Comparison of ENCODE assay signal across 15 cellular contexts in genomic region chr2:1590611-1591460, GRCh38.
A peak's percentile ranks its signal among the peaks of the same experiment; 100 is the strongest.
DNase-seq lines count a peak whose midpoint lies in the region; ATAC-seq, FAIRE-seq and TF ChIP-seq lines count a peak whose summit lies in the region.
"Had no signal": no experiment of that assay in that cellular context is flagged by ENCODE, and none has a peak within 500 bp of the region (broad histone marks: within the 10 kb centered on the region; RNA-seq: fewer than 3 reads in every experiment).

No MANE protein-coding gene starts in this region.

- no peak overlapping the region for H3K9ac ChIP-seq in kidney (ENCODE audit: low read length in 2 of 2)

- H3K9me3 Mint-ChIP-seq in MCF 10A (ENCODE audit: unreplicated experiment): no peaks in the 10 kb centered on the region
- H3K9me3 Mint-ChIP-seq in activated T-helper 2 cell treated with anti-CD3 and anti-CD28 coated beads, Interferon-gamma antibody, Interleukin-2, Interleukin-4, amounts not matched to agents 10 μg/mL and 5 μg/mL and 100 μg/mL, durations not matched to agents 14 hours and 24 hours and 36 hours: no peaks in the 10 kb centered on the region
- H3K9me3 Mint-ChIP-seq: activated naive CD8-positive, alpha-beta T cell treated with anti-CD3 and anti-CD28 coated beads, Interleukin-2, amount 50 U/mL, for 24 hours had no signal

- ATAC-seq in GM18861 (IDR thresholded peaks at IDR 0.05; ENCODE audit: unreplicated experiment): no peak
- ATAC-seq: activated naive CD8-positive, alpha-beta T cell treated with anti-CD3 and anti-CD28 coated beads, Interleukin-2, amount 50 U/mL, for 24 hours had no signal

- H3K4me1 ChIP-seq in breast epithelium: peaks cover 0 to 4% of the 10 kb centered on the region in 2 donors
- peaks cover 0 to 16% of the 10 kb centered on the region in 2 donors for H3K4me1 ChIP-seq in kidney (ENCODE audit: control insufficient read depth in 1 of 2, insufficient read depth in 1 of 2, low read depth in 1 of 2, low read length in 2 of 2)
- H3K4me1 ChIP-seq: A549 had no signal

- H3K9me3 ChIP-seq in breast epithelium (no peaks in the 10 kb centered on the region), kidney (ENCODE audit: control insufficient read depth in 1 of 2, low read length in 2 of 2) (peaks cover 0 to 3% of the 10 kb centered on the region in 2 donors)
- H3K9me3 ChIP-seq: A549, thyroid gland had no signal

- no peak for DNase-seq in MCF 10A (ENCODE audit: unreplicated experiment)
- no peak for DNase-seq in breast epithelium (ENCODE audit: low spot score in 2 of 2)
- DNase-seq in brain microvascular endothelial cell: no peak
- DNase-seq in kidney: peak; percentile 59
- DNase-seq in ureter (ENCODE audit: low spot score): peak; percentile 39
- no peak for DNase-seq in activated T-helper 2 cell treated with anti-CD3 and anti-CD28 coated beads, Interferon-gamma antibody, Interleukin-2, Interleukin-4, amounts not matched to agents 10 μg/mL and 5 μg/mL and 100 μg/mL, durations not matched to agents 14 hours and 24 hours and 36 hours (ENCODE audit: low spot score)
- no peak for DNase-seq in NCI-H187 treated with DMSO at 0.1 percent for 48 hours (lab: John Stamatoyannopoulos, UW)
- DNase-seq: activated naive CD8-positive, alpha-beta T cell treated with anti-CD3 and anti-CD28 coated beads, Interleukin-2, amount 50 U/mL, for 24 hours; Calu3; KBM-7; NCI-H1694 treated with DMSO at 0.1 percent for 48 hours; PC-9; thyroid gland had no signal

- H3K4me3 Mint-ChIP-seq in MCF 10A (ENCODE audit: unreplicated experiment): no peak overlapping the region
- no peak overlapping the region for H3K4me3 Mint-ChIP-seq in activated T-helper 2 cell treated with anti-CD3 and anti-CD28 coated beads, Interferon-gamma antibody, Interleukin-2, Interleukin-4, amounts not matched to agents 10 μg/mL and 5 μg/mL and 100 μg/mL, durations not matched to agents 14 hours and 24 hours and 36 hours (ENCODE audit: low read depth)
- H3K4me3 Mint-ChIP-seq: activated naive CD8-positive, alpha-beta T cell treated with anti-CD3 and anti-CD28 coated beads, Interleukin-2, amount 50 U/mL, for 24 hours had no signal

- no TSS peak for BruUV-seq in MCF 10A (replicated peaks; lab: Mats Ljungman, UMichigan)

- POLR2A ChIA-PET in MCF 10A (lab: Yijun Ruan, JAX): no interaction called here

- in situ Hi-C loops in brain microvascular endothelial cell (cut with HindIII; ENCODE audit: low pct_ligation_motif_present, low sequenced_read_pairs): loop anchor here (25.0 kb wide), 1 partner anchor 146 kb away; the partner anchor contains the start of gene PXDN

- H3K27ac Mint-ChIP-seq in MCF 10A (ENCODE audit: low read depth, unreplicated experiment): peak overlapping the region; percentile 9
- H3K27ac Mint-ChIP-seq in activated T-helper 2 cell treated with anti-CD3 and anti-CD28 coated beads, Interferon-gamma antibody, Interleukin-2, Interleukin-4, amounts not matched to agents 10 μg/mL and 5 μg/mL and 100 μg/mL, durations not matched to agents 14 hours and 24 hours and 36 hours: no peak overlapping the region
- H3K27ac Mint-ChIP-seq: activated naive CD8-positive, alpha-beta T cell treated with anti-CD3 and anti-CD28 coated beads, Interleukin-2, amount 50 U/mL, for 24 hours had no signal

- H3K27ac ChIP-seq in breast epithelium (no peak overlapping the region), brain microvascular endothelial cell (no peak overlapping the region), kidney (ENCODE audit: low read depth in 2 of 2, low read length in 2 of 2) (no peak overlapping the region)
- H3K27ac ChIP-seq: A549, PC-9, thyroid gland had no signal

- no peaks in the 10 kb centered on the region for H3K27me3 Mint-ChIP-seq in MCF 10A (ENCODE audit: insufficient read depth, unreplicated experiment)
- peaks cover 5% of the 10 kb centered on the region for H3K27me3 Mint-ChIP-seq in activated T-helper 2 cell treated with anti-CD3 and anti-CD28 coated beads, Interferon-gamma antibody, Interleukin-2, Interleukin-4, amounts not matched to agents 10 μg/mL and 5 μg/mL and 100 μg/mL, durations not matched to agents 14 hours and 24 hours and 36 hours (ENCODE audit: low read depth)

- H3K36me3 Mint-ChIP-seq in MCF 10A (ENCODE audit: insufficient read depth, unreplicated experiment): peaks cover 5% of the 10 kb centered on the region
- H3K36me3 Mint-ChIP-seq in activated T-helper 2 cell treated with anti-CD3 and anti-CD28 coated beads, Interferon-gamma antibody, Interleukin-2, Interleukin-4, amounts not matched to agents 10 μg/mL and 5 μg/mL and 100 μg/mL, durations not matched to agents 14 hours and 24 hours and 36 hours (ENCODE audit: low read depth): no peaks in the 10 kb centered on the region

- TF ChIP-seq POLR2A in breast epithelium (IDR thresholded peaks at IDR 0.05): no peak

- intact Hi-C loops in MCF 10A (cut with micrococcal nuclease) (loop anchor here (5.0 kb wide), 2 partner anchors 86 to 161 kb away; no protein-coding TSS in a partner anchor), breast epithelium (cut with DNase I; ENCODE audit: low total_unique reads) (no loop called here), kidney (cut with DNase I) (loop anchor here (5.0 kb wide), 1 partner anchor 156 kb away; no protein-coding TSS in a partner anchor)
- intact Hi-C loops in activated T-helper 2 cell treated with anti-CD3 and anti-CD28 coated beads, Interferon-gamma antibody, Interleukin-2, Interleukin-4, amounts not matched to agents 10 μg/mL and 5 μg/mL and 100 μg/mL, durations not matched to agents 14 hours and 24 hours and 36 hours (cut with micrococcal nuclease): no loop called here

- CTCF ChIA-PET in MCF 10A (lab: Yijun Ruan, JAX): interaction anchor here (1.0 to 1.1 kb wide), 2 partner anchors 44 to 151 kb away, joined by 3 read pairs; no protein-coding TSS in a partner anchor

- TF ChIP-seq CTCF in MCF 10A (IDR thresholded peaks at IDR 0.05; ENCODE audit: unreplicated experiment) (no peak), breast epithelium (IDR thresholded peaks at IDR 0.05) (no peak), brain microvascular endothelial cell (IDR thresholded peaks at IDR 0.05; ENCODE audit: low read depth, low read length, missing control alignments) (peak; percentile 22), kidney (IDR thresholded peaks at IDR 0.05; ENCODE audit: borderline replicate concordance, extremely low read depth, insufficient read depth) (no peak)

- no peaks in the 10 kb centered on the region for H3K36me3 ChIP-seq in breast epithelium
- H3K36me3 ChIP-seq in brain microvascular endothelial cell (replicated peaks): no peaks in the 10 kb centered on the region
- no peaks in the 10 kb centered on the region for H3K36me3 ChIP-seq in kidney (ENCODE audit: control insufficient read depth in 1 of 2, insufficient read depth in 2 of 2, low read length in 2 of 2)
- H3K36me3 ChIP-seq: thyroid gland had no signal

- H3K4me1 Mint-ChIP-seq in MCF 10A (ENCODE audit: insufficient read depth, unreplicated experiment): peaks cover 15% of the 10 kb centered on the region
- peaks cover 2% of the 10 kb centered on the region for H3K4me1 Mint-ChIP-seq in activated T-helper 2 cell treated with anti-CD3 and anti-CD28 coated beads, Interferon-gamma antibody, Interleukin-2, Interleukin-4, amounts not matched to agents 10 μg/mL and 5 μg/mL and 100 μg/mL, durations not matched to agents 14 hours and 24 hours and 36 hours (ENCODE audit: low read depth)

- H3K4me3 ChIP-seq in breast epithelium (no peak overlapping the region), brain microvascular endothelial cell (ENCODE audit: low read depth, low read length) (no peak overlapping the region), kidney (ENCODE audit: low read length in 2 of 2) (no peak overlapping the region)
- H3K4me3 ChIP-seq: A549, PC-9, thyroid gland had no signal

- no peaks in the 10 kb centered on the region for H3K27me3 ChIP-seq in breast epithelium
- no peaks in the 10 kb centered on the region for H3K27me3 ChIP-seq in brain microvascular endothelial cell (replicated peaks)
- H3K27me3 ChIP-seq: thyroid gland had no signal

- no peak for FAIRE-seq in kidney (lab: Jason Lieb, UNC)
- FAIRE-seq: A549 had no signal

Comparison
In these comparisons a context has a peak if more than half of its experiments do, and no peak if none do; other contexts are left out.
1. intact Hi-C loops: an anchor here in MCF 10A (5.0 kb wide) and kidney (5.0 kb wide); none called in breast epithelium and activated T-helper 2 cell treated with anti-CD3 and anti-CD28 coated beads, Interferon-gamma antibody, Interleukin-2, Interleukin-4, amounts not matched to agents 10 μg/mL and 5 μg/mL and 100 μg/mL, durations not matched to agents 14 hours and 24 hours and 36 hours.
2. DNase-seq: peak in kidney (single experiment) and ureter (single experiment); none in MCF 10A (single experiment), breast epithelium (0 of 2), brain microvascular endothelial cell (single experiment), activated T-helper 2 cell treated with anti-CD3 and anti-CD28 coated beads, Interferon-gamma antibody, Interleukin-2, Interleukin-4, amounts not matched to agents 10 μg/mL and 5 μg/mL and 100 μg/mL, durations not matched to agents 14 hours and 24 hours and 36 hours (single experiment) and NCI-H187 treated with DMSO at 0.1 percent for 48 hours (single experiment).